In the genomic region with DNA sequence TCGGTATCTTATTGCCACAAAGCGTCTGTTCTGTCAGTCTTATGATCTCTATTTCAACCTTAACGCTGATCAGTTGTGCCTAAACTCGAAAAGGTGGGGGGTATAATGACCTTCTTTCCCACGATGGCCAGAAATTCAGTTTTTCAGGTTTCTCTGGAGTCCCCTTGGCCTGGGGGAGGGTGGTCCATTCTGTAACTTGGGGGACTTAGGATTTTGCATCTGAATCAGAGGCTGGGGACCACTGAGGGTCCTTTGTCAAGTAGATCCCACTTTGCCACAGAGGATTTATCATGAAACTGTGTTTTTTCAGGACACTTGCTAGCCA, we compare ENCODE assay signal across 16 cellular contexts. TPM values are rescaled to one million over a fixed set of nuclear protein-coding genes. Genes with fewer than 3 reads are reported as not detected.
DNase-seq lines count a peak whose midpoint lies in the region; ATAC-seq and TF ChIP-seq lines count a peak whose summit lies in the region.
"Had no signal": no experiment of that assay in that cellular context is flagged by ENCODE, and none has a peak within 500 bp of the region (broad histone marks: within the 10 kb centered on the region; RNA-seq: fewer than 3 reads in every experiment).

No MANE protein-coding gene starts in this region.

- peak overlapping the region; percentile 50 for H3K27ac Mint-ChIP-seq in Caco-2 (ENCODE audit: unreplicated experiment)

- H3K4me2 ChIP-seq in parathyroid adenoma (ENCODE audit: low read length): no peak overlapping the region
- H3K4me2 ChIP-seq: A549 had no signal

- H3K9me3 ChIP-seq in Caco-2 (no peaks in the 10 kb centered on the region), colonic mucosa (no peaks in the 10 kb centered on the region), liver (ENCODE audit: control insufficient read depth in 4 of 4, low read length in 3 of 4) (no peaks in the 10 kb centered on the region), parathyroid adenoma (ENCODE audit: control insufficient read depth, low read length) (no peaks in the 10 kb centered on the region), left lung (no peaks in the 10 kb centered on the region)
- H3K9me3 ChIP-seq: A549 had no signal

- TF ChIP-seq CTCF in Caco-2 (IDR thresholded peaks at IDR 0.05; ENCODE audit: insufficient read depth in 1 of 2, low read depth in 1 of 2, low read length in 1 of 2, severe bottlenecking in 1 of 2, unreplicated experiment in 1 of 2) (no peak), colonic mucosa (IDR thresholded peaks at IDR 0.05) (no peak), liver (IDR thresholded peaks at IDR 0.05; ENCODE audit: low read depth, low read length, missing input control) (no peak), parathyroid adenoma (IDR thresholded peaks at IDR 0.05) (no peak), left lung (IDR thresholded peaks at IDR 0.05) (no peak)

- no peak for DNase-seq in Caco-2
- DNase-seq in colonic mucosa: no peak
- DNase-seq in DMS153 treated with DMSO at 0.1 percent for 48 hours (lab: John Stamatoyannopoulos, UW; ENCODE audit: unreplicated experiment): no peak
- no peak for DNase-seq in GOT3 (lab: John Stamatoyannopoulos, UW)
- DNase-seq in left lung: no peak
- no peak for DNase-seq in AG08395 (ENCODE audit: low spot score)
- DNase-seq: GF-D8, IMR-90, Kasumi-1, MM.1S, NCI-H510A treated with DMSO at 0.1 percent for 48 hours had no signal

- no peak overlapping the region for H3K9ac ChIP-seq in colonic mucosa (ENCODE audit: low read depth in 2 of 2, low read length in 2 of 2)
- peak overlapping the region; percentile 72 to 98 for H3K9ac ChIP-seq in liver (ENCODE audit: low read depth in 1 of 2, low read length in 2 of 2)
- H3K9ac ChIP-seq in parathyroid adenoma: no peak overlapping the region

- H3K4me1 ChIP-seq in Caco-2 (peaks cover 66% of the 10 kb centered on the region), colonic mucosa (peaks cover 10% of the 10 kb centered on the region), liver (ENCODE audit: control insufficient read depth in 4 of 4, insufficient read depth in 4 of 4, low read length in 3 of 4) (peaks cover 7 to 46% (median 20%) of the 10 kb centered on the region in 4 donors), parathyroid adenoma (peaks cover 15% of the 10 kb centered on the region), left lung (no peaks in the 10 kb centered on the region)
- H3K4me1 ChIP-seq: A549 had no signal

- POLR2A ChIA-PET in Caco-2 (lab: Charles Lee): interaction anchor here (1.0 kb wide), 1 partner anchor 120 kb away, joined by 3 read pairs; no protein-coding TSS in a partner anchor

- ATAC-seq in left lung: no peak
- ATAC-seq: HCT116, Panc1 had no signal

- 0 out of 2 replicates have a peak overlapping the region, but pooled peaks have one; percentile 6 for H3K4me3 ChIP-seq in Caco-2 (ENCODE audit: low read depth, low read length)
- no peak overlapping the region for H3K4me3 ChIP-seq in colonic mucosa
- H3K4me3 ChIP-seq in liver (ENCODE audit: low read depth in 1 of 3, low read length in 3 of 3): peak overlapping the region in 1 of 3 donors; percentile 10
- H3K4me3 ChIP-seq in parathyroid adenoma (ENCODE audit: low read depth, low read length): no peak overlapping the region
- no peak overlapping the region for H3K4me3 ChIP-seq in left lung
- H3K4me3 ChIP-seq: A549 had no signal

- no peak for TF ChIP-seq RAD21 in liver (IDR thresholded peaks at IDR 0.05)

- H3K36me3 ChIP-seq in Caco-2 (ENCODE audit: control insufficient read depth, insufficient read depth, low read length): no peaks in the 10 kb centered on the region; the same call in 1 of the 2 replicates
- H3K36me3 ChIP-seq in colonic mucosa: no peaks in the 10 kb centered on the region
- no peaks in the 10 kb centered on the region for H3K36me3 ChIP-seq in liver (ENCODE audit: control insufficient read depth in 4 of 4, insufficient read depth in 3 of 4, low read depth in 1 of 4, low read length in 3 of 4)
- no peaks in the 10 kb centered on the region for H3K36me3 ChIP-seq in parathyroid adenoma (ENCODE audit: control insufficient read depth, insufficient read depth, low read length)
- H3K36me3 ChIP-seq in left lung: no peaks in the 10 kb centered on the region

- H3K36me3 Mint-ChIP-seq in Caco-2 (ENCODE audit: insufficient read depth, unreplicated experiment): no peaks in the 10 kb centered on the region

- 47% methylated on average over 5 of the region's 5 CpGs for WGBS in liver

- no peaks in the 10 kb centered on the region for H3K27me3 ChIP-seq in Caco-2 (replicated peaks; ENCODE audit: control insufficient read depth, insufficient read depth, low read length)
- H3K27me3 ChIP-seq in colonic mucosa: no peaks in the 10 kb centered on the region
- no peaks in the 10 kb centered on the region for H3K27me3 ChIP-seq in liver (ENCODE audit: control insufficient read depth in 4 of 4, insufficient read depth in 4 of 4, low read length in 3 of 4)
- H3K27me3 ChIP-seq in parathyroid adenoma (ENCODE audit: control insufficient read depth, insufficient read depth, low read length): no peaks in the 10 kb centered on the region
- no peaks in the 10 kb centered on the region for H3K27me3 ChIP-seq in left lung

- H3K79me2 ChIP-seq in parathyroid adenoma: no peaks in the 10 kb centered on the region

- intact Hi-C loops in Caco-2 (cut with micrococcal nuclease; ENCODE audit: unreplicated experiment) (loop anchor here (2.0 kb wide), 1 partner anchor 80 kb away; no protein-coding TSS in a partner anchor), colonic mucosa (cut with DNase I) (no loop called here), left lung (cut with DNase I) (no loop called here)

- CTCF ChIA-PET in Caco-2 (lab: Charles Lee): interaction anchor here (0.6 to 2.8 kb wide), 5 partner anchors 77 to 526 kb away, joined by 4 to 23 read pairs (median 5); no protein-coding TSS in a partner anchor

- no peaks in the 10 kb centered on the region for H3K27me3 Mint-ChIP-seq in Caco-2 (ENCODE audit: insufficient read depth, unreplicated experiment)

- BruUV-seq in Caco-2 (replicated peaks; lab: Mats Ljungman, UMichigan): no TSS peak

- H2AFZ ChIP-seq in parathyroid adenoma: peak overlapping the region; percentile 94

- H3K27ac ChIP-seq in colonic mucosa (peak overlapping the region; percentile 1), liver (ENCODE audit: low read depth in 1 of 2, low read length in 2 of 2) (peak overlapping the region; percentile 94 to 99), parathyroid adenoma (peak overlapping the region; percentile 79), left lung (no peak overlapping the region)
- H3K27ac ChIP-seq: A549 had no signal

- peak overlapping the region; percentile 64 for H3K4me3 Mint-ChIP-seq in Caco-2 (ENCODE audit: unreplicated experiment)

- peaks cover 35% of the 10 kb centered on the region for H3K4me1 Mint-ChIP-seq in Caco-2 (ENCODE audit: low read depth, unreplicated experiment)

- H3K9me3 Mint-ChIP-seq in Caco-2 (ENCODE audit: unreplicated experiment): no peaks in the 10 kb centered on the region

TF ChIP-seq in liver, 16 proteins besides CTCF, POLR2A, EP300 and RAD21 (continues in another document):
- TF ChIP-seq EGR1 (IDR thresholded peaks at IDR 0.05; ENCODE audit: low read depth in 2 of 2) (no peak), GABPA (IDR thresholded peaks at IDR 0.05 in 1 of 2, conservative IDR thresholded peaks at IDR 0.05 in 1 of 2) (no peak), FOXA1 (IDR thresholded peaks at IDR 0.05) (no peak), SP1 (IDR thresholded peaks at IDR 0.05) (no peak), HNF4A (conservative IDR thresholded peaks at IDR 0.05) (no peak)
- TF ChIP-seq, protein P1, sequence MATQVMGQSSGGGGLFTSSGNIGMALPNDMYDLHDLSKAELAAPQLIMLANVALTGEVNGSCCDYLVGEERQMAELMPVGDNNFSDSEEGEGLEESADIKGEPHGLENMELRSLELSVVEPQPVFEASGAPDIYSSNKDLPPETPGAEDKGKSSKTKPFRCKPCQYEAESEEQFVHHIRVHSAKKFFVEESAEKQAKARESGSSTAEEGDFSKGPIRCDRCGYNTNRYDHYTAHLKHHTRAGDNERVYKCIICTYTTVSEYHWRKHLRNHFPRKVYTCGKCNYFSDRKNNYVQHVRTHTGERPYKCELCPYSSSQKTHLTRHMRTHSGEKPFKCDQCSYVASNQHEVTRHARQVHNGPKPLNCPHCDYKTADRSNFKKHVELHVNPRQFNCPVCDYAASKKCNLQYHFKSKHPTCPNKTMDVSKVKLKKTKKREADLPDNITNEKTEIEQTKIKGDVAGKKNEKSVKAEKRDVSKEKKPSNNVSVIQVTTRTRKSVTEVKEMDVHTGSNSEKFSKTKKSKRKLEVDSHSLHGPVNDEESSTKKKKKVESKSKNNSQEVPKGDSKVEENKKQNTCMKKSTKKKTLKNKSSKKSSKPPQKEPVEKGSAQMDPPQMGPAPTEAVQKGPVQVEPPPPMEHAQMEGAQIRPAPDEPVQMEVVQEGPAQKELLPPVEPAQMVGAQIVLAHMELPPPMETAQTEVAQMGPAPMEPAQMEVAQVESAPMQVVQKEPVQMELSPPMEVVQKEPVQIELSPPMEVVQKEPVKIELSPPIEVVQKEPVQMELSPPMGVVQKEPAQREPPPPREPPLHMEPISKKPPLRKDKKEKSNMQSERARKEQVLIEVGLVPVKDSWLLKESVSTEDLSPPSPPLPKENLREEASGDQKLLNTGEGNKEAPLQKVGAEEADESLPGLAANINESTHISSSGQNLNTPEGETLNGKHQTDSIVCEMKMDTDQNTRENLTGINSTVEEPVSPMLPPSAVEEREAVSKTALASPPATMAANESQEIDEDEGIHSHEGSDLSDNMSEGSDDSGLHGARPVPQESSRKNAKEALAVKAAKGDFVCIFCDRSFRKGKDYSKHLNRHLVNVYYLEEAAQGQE (IDR thresholded peaks at IDR 0.05): no peak
- TF ChIP-seq, protein P2, sequence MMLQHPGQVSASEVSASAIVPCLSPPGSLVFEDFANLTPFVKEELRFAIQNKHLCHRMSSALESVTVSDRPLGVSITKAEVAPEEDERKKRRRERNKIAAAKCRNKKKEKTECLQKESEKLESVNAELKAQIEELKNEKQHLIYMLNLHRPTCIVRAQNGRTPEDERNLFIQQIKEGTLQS (IDR thresholded peaks at IDR 0.05): no peak
- TF ChIP-seq, protein P3, sequence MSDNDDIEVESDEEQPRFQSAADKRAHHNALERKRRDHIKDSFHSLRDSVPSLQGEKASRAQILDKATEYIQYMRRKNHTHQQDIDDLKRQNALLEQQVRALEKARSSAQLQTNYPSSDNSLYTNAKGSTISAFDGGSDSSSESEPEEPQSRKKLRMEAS (IDR thresholded peaks at IDR 0.05): no peak

RNA-seq across cellular contexts. Expression of a gene that starts 6.3 kb away (rescaled TPM):
- 148 and 174 TPM in 2 replicates for total RNA-seq in Caco-2 (2022)
- 10 to 100 TPM; 46.5 to 48.3 TPM for total RNA-seq in colonic mucosa
- 10 to 100 TPM; 17.7 to 29.7 TPM for total RNA-seq in liver
- 10 to 100 TPM; 14.1 to 30.3 TPM for polyA plus RNA-seq in liver
- 10 to 100 TPM; 46.9 to 47.1 TPM for total RNA-seq in left lung

RNA-seq across cellular contexts. Expression of a gene that starts 7.6 kb away (rescaled TPM):
- total RNA-seq in Caco-2 (2022) (68.6 and 73.8 TPM in 2 replicates), colonic mucosa (10 to 100 TPM; 27.7 to 29.7 TPM), liver (10 to 100 TPM in 1 of 2 donors, 1 to 10 TPM in 1; 9.7 to 10.9 TPM), left lung (10 to 100 TPM; 24.3 to 25.8 TPM)
- polyA plus RNA-seq in liver: 1 to 10 TPM; 7.9 to 8.7 TPM

Comparison
In these comparisons a context has a peak if more than half of its experiments do, and no peak if none do; other contexts are left out.
1. H3K27ac ChIP-seq: peak in colonic mucosa (single experiment), liver (2 of 2) and parathyroid adenoma (single experiment); none in left lung (0 of 2).
2. H3K9ac ChIP-seq: peak in liver (2 of 2); none in colonic mucosa (0 of 2) and parathyroid adenoma (single experiment).